Comparison of ENCODE assay signal across 1 cellular context in the genomic region with DNA sequence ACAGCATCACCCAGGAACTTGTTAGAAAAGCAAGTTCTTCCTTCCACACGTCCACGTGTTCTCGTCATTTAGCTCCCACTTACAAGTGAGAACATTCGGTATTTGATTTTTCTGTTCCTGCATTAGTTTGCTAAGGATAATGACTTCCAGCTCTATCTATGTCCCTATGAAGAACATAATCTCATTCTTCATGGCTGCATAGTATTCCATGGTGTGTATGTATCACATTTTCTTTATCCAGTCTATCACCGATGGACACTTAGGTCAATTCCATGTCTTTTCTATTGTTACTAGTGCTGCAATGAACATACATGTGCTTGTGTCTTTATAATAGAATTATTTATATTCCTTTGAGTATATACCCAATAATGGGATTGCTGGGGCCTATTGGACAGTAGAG.
TF ChIP-seq lines count a peak whose summit lies in the region.

No MANE protein-coding gene starts in this region.

TF ChIP-seq in K562, 482 proteins besides CTCF, POLR2A, EP300 and RAD21 (continued from another document):
- TF ChIP-seq ATF4 (CRISPR knock-in tag; IDR thresholded peaks at IDR 0.05), result no peak
- peak; percentile 92 for TF ChIP-seq ZNF146 (CRISPR knock-in tag; IDR thresholded peaks at IDR 0.05; ENCODE audit: unreplicated experiment)
TF ChIP-seq in K562: peak in this region for 1.
